ENCODE assay signal across 8 cellular contexts in the genomic region with DNA sequence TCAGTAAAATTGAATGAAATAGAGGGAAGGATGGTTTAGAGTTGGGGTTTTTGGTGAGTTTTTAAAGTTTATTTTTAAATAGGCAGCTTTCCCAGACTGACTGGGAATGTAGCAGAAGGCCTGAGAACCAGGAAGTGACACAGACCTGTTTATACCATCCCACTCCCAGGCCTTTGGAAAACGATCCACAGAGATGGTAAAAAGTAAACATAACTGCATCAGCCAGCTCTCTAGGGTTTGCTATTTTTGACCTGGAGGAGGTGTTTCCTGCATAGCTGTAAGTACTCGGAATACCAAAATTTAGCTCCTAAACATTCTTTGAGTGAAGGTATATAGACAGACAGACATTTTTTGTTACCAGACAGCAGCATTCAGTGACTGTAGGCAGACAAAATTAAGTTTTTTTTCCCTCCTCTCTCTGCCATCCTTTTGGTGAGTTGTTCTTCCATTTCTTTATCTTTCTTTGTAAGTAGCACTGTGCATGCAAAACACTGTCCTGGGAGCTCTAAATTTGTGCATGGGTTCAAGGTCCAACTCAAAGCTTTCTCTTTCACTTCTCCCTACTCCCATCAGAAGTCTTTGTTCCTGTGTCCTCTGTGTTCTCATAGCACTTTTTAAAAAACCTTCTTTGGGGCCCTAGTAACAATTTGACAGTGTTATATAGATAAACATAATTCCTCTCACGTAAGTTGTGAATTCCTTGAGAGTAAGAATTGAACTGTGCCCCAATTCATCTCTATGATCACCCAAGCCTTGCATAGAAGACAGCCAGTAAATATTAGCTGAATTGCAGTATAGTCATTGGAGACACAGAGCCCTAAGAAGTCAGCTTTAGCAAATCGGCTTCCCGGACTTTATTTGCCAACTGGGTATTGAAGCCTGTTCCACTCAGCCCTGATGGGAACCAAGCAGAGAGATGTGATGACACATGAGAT. TPM values are rescaled to one million over a fixed set of nuclear protein-coding genes. Genes with fewer than 3 reads are reported as not detected.
DNase-seq lines count a peak whose midpoint lies in the region; ATAC-seq and TF ChIP-seq lines count a peak whose summit lies in the region.

No MANE protein-coding gene starts in this region.

- H3K4me3 ChIP-seq in PC-3 (ENCODE audit: low read length) = peak overlapping the region; percentile 4; the same call in 1 of the 2 replicates
- H3K4me3 ChIP-seq in fibroblast of villous mesenchyme (ENCODE audit: low read depth, low read length) = no peak overlapping the region
- no peak overlapping the region for H3K4me3 ChIP-seq in skeletal muscle satellite cell (ENCODE audit: low read length)

- no peaks in the 10 kb centered on the region for H3K9me3 ChIP-seq in PC-3 (ENCODE audit: low read length)
- H3K9me3 ChIP-seq in skeletal muscle satellite cell (replicated peaks; ENCODE audit: low read length) = no peaks in the 10 kb centered on the region

- DNase-seq in G401 (ENCODE audit: low spot score) (peak; percentile 29), PC-3 (peak; percentile 80), fibroblast of villous mesenchyme (ENCODE audit: low read depth) (peak; percentile 86), NCI-H1105 treated with DMSO at 0.1 percent for 48 hours (lab: John Stamatoyannopoulos, UW) (no peak), globus pallidus (ENCODE audit: low spot score) (no peak)
- DNase-seq in stimulated activated CD4-positive, alpha-beta T cell treated with anti-CD3 and anti-CD28 coated beads, Interleukin-15, amount 100 ng/mL, for 24 hours = no peak

- H3K36me3 ChIP-seq in PC-3 (ENCODE audit: low read depth, low read length) = no peaks in the 10 kb centered on the region
- no peaks in the 10 kb centered on the region for H3K36me3 ChIP-seq in skeletal muscle satellite cell (ENCODE audit: insufficient read depth, low read length)

- H3K9me2 ChIP-seq in PC-3 (replicated peaks; ENCODE audit: low read length) = no peaks in the 10 kb centered on the region

- no TSS peak for BruUV-seq in PC-3 (replicated peaks; lab: Mats Ljungman, UMichigan)

- H4K20me1 ChIP-seq in PC-3 (ENCODE audit: low read length) = 0 out of 2 replicates have a peak, but pooled peaks cover 4% of the 10 kb centered on the region

- H3K9ac ChIP-seq in PC-3 (ENCODE audit: low read length) (peak overlapping the region; percentile 44), skeletal muscle satellite cell (ENCODE audit: low read depth, low read length) (peak overlapping the region; percentile 15)

- TF ChIP-seq CTCF in PC-3 (conservative IDR thresholded peaks at IDR 0.05; ENCODE audit: low read depth, low read length) (no peak), fibroblast of villous mesenchyme (IDR thresholded peaks at IDR 0.05; ENCODE audit: insufficient read depth, low read depth, low read length) (no peak)

- intact Hi-C loops in PC-3 (cut with micrococcal nuclease) = no loop called here

- POLR2A ChIA-PET in PC-3 (lab: Charles Lee; ENCODE audit: unreplicated experiment) = no interaction called here

- ATAC-seq in HG02571 (IDR thresholded peaks at IDR 0.05; ENCODE audit: unreplicated experiment) (peak; percentile 51), PC-3 (peak; percentile 66)

- in situ Hi-C loops in G401 (cut with HindIII; ENCODE audit: low sequenced_read_pairs) = no loop called here

- CTCF ChIA-PET in PC-3 (lab: Charles Lee) = interaction anchor here (0.6 to 0.9 kb wide), 2 partner anchors 9 to 86 kb away, joined by 4 read pairs; no protein-coding TSS in a partner anchor

- peak overlapping the region; percentile 82 for H3K27ac ChIP-seq in PC-3 (ENCODE audit: low read length)

- no peak overlapping the region for H2AFZ ChIP-seq in PC-3 (ENCODE audit: low read length)

- H3K4me2 ChIP-seq in PC-3 (ENCODE audit: low read length) (peak overlapping the region; percentile 69), skeletal muscle satellite cell (ENCODE audit: low read length) (peak overlapping the region; percentile 29)

- H3K4me1 ChIP-seq in PC-3 (ENCODE audit: insufficient read depth, low read length) (peaks cover 80% of the 10 kb centered on the region), skeletal muscle satellite cell (ENCODE audit: control insufficient read depth, insufficient read depth, low read length) (peaks cover 38% of the 10 kb centered on the region)

- H3K27me3 ChIP-seq in PC-3 (ENCODE audit: low read length) (no peaks in the 10 kb centered on the region), skeletal muscle satellite cell (ENCODE audit: control insufficient read depth, insufficient read depth, low read length) (no peaks in the 10 kb centered on the region)

- H3K79me2 ChIP-seq in PC-3 (ENCODE audit: low read length) = peaks cover 70% of the 10 kb centered on the region

- H3F3A ChIP-seq in PC-3 (ENCODE audit: low read length, unreplicated experiment) = peaks cover 3% of the 10 kb centered on the region

RNA-seq across cellular contexts. Expression of a gene that starts 37.4 kb away (rescaled TPM):
- 1.4 and 1.5 TPM in 2 replicates for total RNA-seq in G401 (2014; rRNA removed; shearing (Covaris generic))
- 6.1 and 9.3 TPM in 2 replicates for total RNA-seq in PC-3 (2014; rRNA removed)
- total RNA-seq in fibroblast of villous mesenchyme = 11.9 and 12.5 TPM in 2 replicates
- 5.5 and 6.3 TPM in 2 replicates for total RNA-seq in skeletal muscle satellite cell (2012; rRNA removed)

Comparison
In these comparisons a context has a peak if more than half of its experiments do, and no peak if none do; other contexts are left out.
1. DNase-seq: peak in G401 (single experiment), PC-3 (single experiment) and fibroblast of villous mesenchyme (single experiment); none in NCI-H1105 treated with DMSO at 0.1 percent for 48 hours (single experiment), globus pallidus (single experiment) and stimulated activated CD4-positive, alpha-beta T cell treated with anti-CD3 and anti-CD28 coated beads, Interleukin-15, amount 100 ng/mL, for 24 hours (single experiment).